ENCODE assay signal across 16 cellular contexts in the genomic region with DNA sequence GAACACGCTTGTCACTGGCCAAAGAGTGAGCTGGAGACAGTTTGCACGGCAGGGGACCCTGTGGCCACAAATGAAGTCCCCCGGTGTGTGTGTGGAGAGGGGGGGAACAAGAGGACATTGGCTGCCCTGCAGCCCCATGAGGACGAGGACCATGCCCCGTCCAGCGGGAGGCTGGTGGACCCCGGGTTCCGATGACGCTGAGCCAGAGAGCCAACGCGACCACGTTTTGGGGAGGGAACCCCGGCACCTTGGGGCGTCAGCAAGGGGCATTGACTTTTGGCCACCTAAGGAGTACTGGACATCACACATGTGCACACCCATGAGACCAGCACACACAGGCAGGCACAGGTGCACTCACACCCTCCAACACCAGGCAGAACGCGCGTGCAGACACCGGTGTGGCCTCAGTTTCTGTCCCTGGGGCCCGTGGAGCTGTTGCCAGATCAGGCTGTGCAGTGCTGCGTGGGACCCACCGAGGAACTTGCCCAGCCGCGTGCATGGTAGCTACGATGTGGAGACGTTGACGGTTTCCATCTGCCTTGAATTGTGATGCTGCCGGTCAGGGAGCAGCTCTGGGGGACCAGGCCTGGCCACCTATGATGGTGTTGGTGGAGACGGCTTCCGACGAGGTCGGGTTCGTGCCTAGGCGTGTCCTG. TPM values are rescaled to one million over a fixed set of nuclear protein-coding genes. Genes with fewer than 3 reads are reported as not detected.
A peak's percentile ranks its signal among the peaks of the same experiment; 100 is the strongest.
DNase-seq lines count a peak whose midpoint lies in the region; ATAC-seq, FAIRE-seq and TF ChIP-seq lines count a peak whose summit lies in the region.
"Had no signal": no experiment of that assay in that cellular context is flagged by ENCODE, and none has a peak within 500 bp of the region (broad histone marks: within the 10 kb centered on the region; RNA-seq: fewer than 3 reads in every experiment).

No MANE protein-coding gene starts in this region.

- POLR2A ChIA-PET in PC-3 (lab: Charles Lee; ENCODE audit: unreplicated experiment) = no interaction called here
- POLR2A ChIA-PET in activated CD4-positive, alpha-beta memory T cell treated with anti-CD3 and anti-CD28 coated beads, Interleukin-2, amount 10 ng/mL, durations not matched to agents 7 days and 5 days (lab: Charles Lee) = no interaction called here

- H4K20me1 ChIP-seq in PC-3 (ENCODE audit: low read length) = no peaks in the 10 kb centered on the region

- H3K79me2 ChIP-seq in PC-3 (ENCODE audit: low read length) = no peaks in the 10 kb centered on the region

- CTCF ChIA-PET in PC-3 (lab: Charles Lee) = no interaction called here
- CTCF ChIA-PET in activated CD4-positive, alpha-beta memory T cell treated with anti-CD3 and anti-CD28 coated beads, Interleukin-2, amount 10 ng/mL, durations not matched to agents 7 days and 5 days (lab: Charles Lee) = no interaction called here

- H3K27ac ChIP-seq in PC-3 (ENCODE audit: low read length) (no peak overlapping the region), kidney (ENCODE audit: low read depth in 2 of 2, low read length in 2 of 2) (no peak overlapping the region), spleen (no peak overlapping the region)
- H3K27ac ChIP-seq: 22Rv1, Peyer's patch had no signal

- no peak overlapping the region for H3K27ac Mint-ChIP-seq in activated CD4-positive, alpha-beta memory T cell treated with anti-CD3 and anti-CD28 coated beads, Interleukin-2, amount 10 ng/mL, durations not matched to agents 7 days and 5 days
- H3K27ac Mint-ChIP-seq: CD14-positive monocyte had no signal

- intact Hi-C loops in PC-3 (cut with micrococcal nuclease) (no loop called here), kidney (cut with DNase I) (no loop called here), spleen (cut with DNase I; ENCODE audit: low total_unique reads) (no loop called here)

- ATAC-seq in PC-3 = no peak

- H3K27me3 Mint-ChIP-seq in activated CD4-positive, alpha-beta memory T cell treated with anti-CD3 and anti-CD28 coated beads, Interleukin-2, amount 10 ng/mL, durations not matched to agents 7 days and 5 days = peaks cover 6% of the 10 kb centered on the region

- peaks cover 13% of the 10 kb centered on the region for H3K4me1 ChIP-seq in PC-3 (ENCODE audit: insufficient read depth, low read length)
- H3K4me1 ChIP-seq in kidney (ENCODE audit: control insufficient read depth in 1 of 2, insufficient read depth in 1 of 2, low read depth in 1 of 2, low read length in 2 of 2) = no peaks in the 10 kb centered on the region
- no peaks in the 10 kb centered on the region for H3K4me1 ChIP-seq in spleen
- H3K4me1 ChIP-seq: Peyer's patch had no signal

- H3K9ac ChIP-seq in PC-3 (ENCODE audit: low read length) (no peak overlapping the region), kidney (ENCODE audit: low read length in 2 of 2) (no peak overlapping the region)

- H3K36me3 Mint-ChIP-seq in activated CD4-positive, alpha-beta memory T cell treated with anti-CD3 and anti-CD28 coated beads, Interleukin-2, amount 10 ng/mL, durations not matched to agents 7 days and 5 days (ENCODE audit: low read depth) = no peaks in the 10 kb centered on the region
- H3K36me3 Mint-ChIP-seq: CD14-positive monocyte had no signal

- H3K27me3 ChIP-seq in PC-3 (ENCODE audit: low read length) (peaks cover 14% of the 10 kb centered on the region), spleen (replicated peaks in 1 of 7) (peaks cover 0 to 75% (median 43%) of the 10 kb centered on the region in 7 donors)
- H3K27me3 ChIP-seq: Peyer's patch had no signal

- peak overlapping the region; percentile 50 for H3K4me2 ChIP-seq in PC-3 (ENCODE audit: low read length)

- peak; percentile 13 for DNase-seq in activated CD8-positive, alpha-beta memory T cell treated with anti-CD3 and anti-CD28 coated beads, Interleukin-2, amount 50 U/mL, for 4 hours
- no peak for DNase-seq in activated CD8-positive, alpha-beta memory T cell treated with anti-CD3 and anti-CD28 coated beads for 24 hours
- no peak for DNase-seq in PC-3
- peak; percentile 69 for DNase-seq in kidney
- DNase-seq in spleen = peak; percentile 67
- no peak for DNase-seq in activated CD4-positive, alpha-beta memory T cell treated with anti-CD3 and anti-CD28 coated beads, Interleukin-2, amount 10 ng/mL, durations not matched to agents 7 days and 5 days
- no peak for DNase-seq in H54 (ENCODE audit: insufficient read length, low spot score)
- DNase-seq in stimulated activated CD4-positive, alpha-beta T cell treated with anti-CD3 and anti-CD28 coated beads, Interleukin-12 subunit alpha, Interleukin-12 subunit beta, amount 100 ng/mL, for 4 hours = no peak
- DNase-seq: Caco-2, DMS53, Kasumi-1, NCI-H1417 treated with DMSO at 0.1 percent for 48 hours, NCI-H510A treated with DMSO at 0.1 percent for 48 hours, Peyer's patch had no signal

- TF ChIP-seq POLR2A in spleen (IDR thresholded peaks at IDR 0.05) = no peak
- no peak for TF ChIP-seq POLR2A in H54 (IDR thresholded peaks at IDR 0.05; ENCODE audit: low read depth, low read length)

- peaks cover 24% of the 10 kb centered on the region for H3K4me1 Mint-ChIP-seq in activated CD4-positive, alpha-beta memory T cell treated with anti-CD3 and anti-CD28 coated beads, Interleukin-2, amount 10 ng/mL, durations not matched to agents 7 days and 5 days

- BruUV-seq in PC-3 (replicated peaks; lab: Mats Ljungman, UMichigan) = no TSS peak

- no peaks in the 10 kb centered on the region for H3K9me2 ChIP-seq in PC-3 (replicated peaks; ENCODE audit: low read length)

- H3K9me3 Mint-ChIP-seq in activated CD4-positive, alpha-beta memory T cell treated with anti-CD3 and anti-CD28 coated beads, Interleukin-2, amount 10 ng/mL, durations not matched to agents 7 days and 5 days = peaks cover 5% of the 10 kb centered on the region

- H3K4me3 Mint-ChIP-seq in activated CD4-positive, alpha-beta memory T cell treated with anti-CD3 and anti-CD28 coated beads, Interleukin-2, amount 10 ng/mL, durations not matched to agents 7 days and 5 days = no peak overlapping the region

- H2AFZ ChIP-seq in PC-3 (ENCODE audit: low read length) = no peak overlapping the region

- no peaks in the 10 kb centered on the region for H3K36me3 ChIP-seq in PC-3 (ENCODE audit: low read depth, low read length)
- H3K36me3 ChIP-seq in kidney (ENCODE audit: control insufficient read depth in 1 of 2, insufficient read depth in 2 of 2, low read length in 2 of 2) = no peaks in the 10 kb centered on the region
- no peaks in the 10 kb centered on the region for H3K36me3 ChIP-seq in spleen
- H3K36me3 ChIP-seq: Peyer's patch had no signal

- H3K4me3 ChIP-seq in PC-3 (ENCODE audit: low read length) (no peak overlapping the region), kidney (ENCODE audit: low read length in 2 of 2) (no peak overlapping the region), spleen (no peak overlapping the region)
- H3K4me3 ChIP-seq: Peyer's patch had no signal

- H3K9me3 ChIP-seq in PC-3 (ENCODE audit: low read length) (no peaks in the 10 kb centered on the region), kidney (ENCODE audit: control insufficient read depth in 1 of 2, low read length in 2 of 2) (no peaks in the 10 kb centered on the region), spleen (no peaks in the 10 kb centered on the region)
- H3K9me3 ChIP-seq: Caco-2, Peyer's patch had no signal

- FAIRE-seq in kidney (lab: Jason Lieb, UNC) (no peak), H54 (lab: Jason Lieb, UNC) (no peak)

- H3F3A ChIP-seq in PC-3 (ENCODE audit: low read length, unreplicated experiment) = no peaks in the 10 kb centered on the region

- WGBS in spleen, 5 donors = 86 to 91% (median 88%) methylated on average over 21 to 33 of the region's 33 CpGs

- TF ChIP-seq CTCF in PC-3 (conservative IDR thresholded peaks at IDR 0.05; ENCODE audit: low read depth, low read length) (no peak), kidney (IDR thresholded peaks at IDR 0.05; ENCODE audit: borderline replicate concordance, extremely low read depth, insufficient read depth) (no peak), spleen (IDR thresholded peaks at IDR 0.05 in 8 of 11, conservative IDR thresholded peaks at IDR 0.05 in 3 of 11) (no peak)

RNA-seq across cellular contexts. Expression of a gene that starts 26.5 kb away (rescaled TPM):
- total RNA-seq in PC-3 (2014; rRNA removed) = 44.4 and 48.3 TPM in 2 replicates
- 20.0 TPM for total RNA-seq in kidney
- polyA plus RNA-seq in kidney (ENCODE audit: insufficient read depth, low read depth, low replicate concordance) = 22.3 TPM
- total RNA-seq in spleen = 10 to 100 TPM in 6 of 7 donors, 1 to 10 TPM in 1; 8.3 to 18.7 (median 14.6) TPM
- polyA plus RNA-seq in spleen = 10 to 100 TPM; 25.2 to 38.6 (median 33.1) TPM
- total RNA-seq in activated CD4-positive, alpha-beta memory T cell treated with anti-CD3 and anti-CD28 coated beads, Interleukin-2, amount 10 ng/mL, durations not matched to agents 7 days and 5 days = 10 to 100 TPM; 23.4 to 23.6 TPM

RNA-seq across cellular contexts. Expression of a gene that starts 26.6 kb away (rescaled TPM):
- total RNA-seq in PC-3 (2014; rRNA removed) (26.7 and 37.9 TPM in 2 replicates), kidney (19.6 TPM), spleen (10 to 100 TPM; 17.8 to 31.6 (median 19.4) TPM)
- polyA plus RNA-seq in kidney (ENCODE audit: insufficient read depth, low read depth, low replicate concordance) (10.3 TPM), spleen (10 to 100 TPM; 16.9 to 36.0 (median 19.5) TPM)
- 10 to 100 TPM; 17.9 to 18.6 TPM for total RNA-seq in activated CD4-positive, alpha-beta memory T cell treated with anti-CD3 and anti-CD28 coated beads, Interleukin-2, amount 10 ng/mL, durations not matched to agents 7 days and 5 days

Comparison
In these comparisons a context has a peak if more than half of its experiments do, and no peak if none do; other contexts are left out.
1. DNase-seq: peak in activated CD8-positive, alpha-beta memory T cell treated with anti-CD3 and anti-CD28 coated beads, Interleukin-2, amount 50 U/mL, for 4 hours (single experiment), kidney (single experiment) and spleen (single experiment); none in activated CD8-positive, alpha-beta memory T cell treated with anti-CD3 and anti-CD28 coated beads for 24 hours (single experiment), PC-3 (single experiment), activated CD4-positive, alpha-beta memory T cell treated with anti-CD3 and anti-CD28 coated beads, Interleukin-2, amount 10 ng/mL, durations not matched to agents 7 days and 5 days (single experiment), H54 (single experiment) and stimulated activated CD4-positive, alpha-beta T cell treated with anti-CD3 and anti-CD28 coated beads, Interleukin-12 subunit alpha, Interleukin-12 subunit beta, amount 100 ng/mL, for 4 hours (single experiment).